In genomic region chr2:232485333-232485756, GRCh38 we compare ENCODE assay signal across 1 cellular context.
TF ChIP-seq lines count a peak whose summit lies in the region.

No MANE protein-coding gene starts in this region.

TF ChIP-seq in H1, 55 proteins besides CTCF, POLR2A, EP300 and RAD21:
- TF ChIP-seq SAP30 (IDR thresholded peaks at IDR 0.05; ENCODE audit: insufficient read depth, insufficient replicate concordance, low read length): no peak
- no peak for TF ChIP-seq SUZ12 (IDR thresholded peaks at IDR 0.05; ENCODE audit: low read length)
- no peak for TF ChIP-seq USF2 (IDR thresholded peaks at IDR 0.05; ENCODE audit: low read length)
- TF ChIP-seq TAF1 (IDR thresholded peaks at IDR 0.05; ENCODE audit: low read depth, low read length): no peak
- TF ChIP-seq POU5F1 (IDR thresholded peaks at IDR 0.05; ENCODE audit: low read depth, low read length): no peak
- TF ChIP-seq FOSL1 (IDR thresholded peaks at IDR 0.05; ENCODE audit: insufficient read depth, low read depth, low read length): no peak
- no peak for TF ChIP-seq YY1 (IDR thresholded peaks at IDR 0.05; ENCODE audit: low read depth, low read length)
- TF ChIP-seq BRCA1 (IDR thresholded peaks at IDR 0.05; ENCODE audit: low read depth, low read length): no peak
- TF ChIP-seq HDAC6 (IDR thresholded peaks at IDR 0.05; ENCODE audit: low read depth, low read length): no peak
- no peak for TF ChIP-seq JUND (IDR thresholded peaks at IDR 0.05; ENCODE audit: low read length)
- TF ChIP-seq CHD2 (IDR thresholded peaks at IDR 0.05; ENCODE audit: low read length): no peak
- TF ChIP-seq CEBPB (IDR thresholded peaks at IDR 0.05; ENCODE audit: low read depth, low read length): no peak
- TF ChIP-seq SP4 (IDR thresholded peaks at IDR 0.05; ENCODE audit: low read length): no peak
- no peak for TF ChIP-seq SIRT6 (IDR thresholded peaks at IDR 0.05; ENCODE audit: low read length)
- TF ChIP-seq POLR2AphosphoS5 (IDR thresholded peaks at IDR 0.05; ENCODE audit: low read depth, low read length): no peak
- TF ChIP-seq CHD7 (IDR thresholded peaks at IDR 0.05; ENCODE audit: insufficient replicate concordance, low read length): no peak
- TF ChIP-seq EZH2 (IDR thresholded peaks at IDR 0.05; ENCODE audit: low read depth, low read length, severe bottlenecking): no peak
TF ChIP-seq in H1: peak in this region for 0.
